ENCODE assay signal across 9 cellular contexts in genomic region chr19:42397315-42398166, GRCh38. TPM values are rescaled to one million over a fixed set of nuclear protein-coding genes. Genes with fewer than 3 reads are reported as not detected.
DNase-seq lines count a peak whose midpoint lies in the region; ATAC-seq, FAIRE-seq and TF ChIP-seq lines count a peak whose summit lies in the region.
"Had no signal": no experiment of that assay in that cellular context is flagged by ENCODE, and none has a peak within 500 bp of the region (broad histone marks: within the 10 kb centered on the region; RNA-seq: fewer than 3 reads in every experiment).

No MANE protein-coding gene starts in this region.

- intact Hi-C loops in PC-3 (cut with micrococcal nuclease), result no loop called here

- no peaks in the 10 kb centered on the region for H3K27me3 ChIP-seq in PC-3 (ENCODE audit: low read length)
- no peaks in the 10 kb centered on the region for H3K27me3 ChIP-seq in parathyroid adenoma (ENCODE audit: control insufficient read depth, insufficient read depth, low read length)

- FAIRE-seq in GM19239 (lab: Jason Lieb, UNC), result no peak

- peak overlapping the region; percentile 89 for H3K9ac ChIP-seq in ES-I3 (ENCODE audit: low read depth, low read length)
- H3K9ac ChIP-seq in PC-3 (ENCODE audit: low read length), result peak overlapping the region; percentile 80
- peak overlapping the region; percentile 67 for H3K9ac ChIP-seq in parathyroid adenoma

- H2AFZ ChIP-seq in PC-3 (ENCODE audit: low read length), result peak overlapping the region; percentile 96
- H2AFZ ChIP-seq in parathyroid adenoma, result peak overlapping the region; percentile 98

- peak overlapping the region; percentile 81 for H3K4me3 ChIP-seq in PC-3 (ENCODE audit: low read length)
- peak overlapping the region; percentile 74 for H3K4me3 ChIP-seq in parathyroid adenoma (ENCODE audit: low read depth, low read length)

- TF ChIP-seq CTCF in PC-3 (conservative IDR thresholded peaks at IDR 0.05; ENCODE audit: low read depth, low read length) (no peak), parathyroid adenoma (IDR thresholded peaks at IDR 0.05) (no peak)

- H3K9me3 ChIP-seq in ES-I3 (ENCODE audit: control insufficient read depth, insufficient read depth, low read length), result no peaks in the 10 kb centered on the region
- no peaks in the 10 kb centered on the region for H3K9me3 ChIP-seq in PC-3 (ENCODE audit: low read length)
- no peaks in the 10 kb centered on the region for H3K9me3 ChIP-seq in parathyroid adenoma (ENCODE audit: control insufficient read depth, low read length)

- H3F3A ChIP-seq in PC-3 (ENCODE audit: low read length, unreplicated experiment), result no peaks in the 10 kb centered on the region

- H3K36me3 ChIP-seq in ES-I3 (ENCODE audit: insufficient read depth, low read length), result no peaks in the 10 kb centered on the region
- no peaks in the 10 kb centered on the region for H3K36me3 ChIP-seq in PC-3 (ENCODE audit: low read depth, low read length)
- H3K36me3 ChIP-seq in parathyroid adenoma (ENCODE audit: control insufficient read depth, insufficient read depth, low read length), result no peaks in the 10 kb centered on the region

- CTCF ChIA-PET in PC-3 (lab: Charles Lee), result no interaction called here

- POLR2A ChIA-PET in PC-3 (lab: Charles Lee; ENCODE audit: unreplicated experiment), result no interaction called here

- no peaks in the 10 kb centered on the region for H3K9me2 ChIP-seq in PC-3 (replicated peaks; ENCODE audit: low read length)

- H3K4me1 ChIP-seq in ES-I3 (ENCODE audit: insufficient read depth, low read length) (no peaks in the 10 kb centered on the region), PC-3 (ENCODE audit: insufficient read depth, low read length) (peaks cover 17% of the 10 kb centered on the region), parathyroid adenoma (peaks cover 13% of the 10 kb centered on the region)

- no peak for ATAC-seq in PC-3

- no peak for DNase-seq in PC-3
- DNase-seq in epithelial cell of prostate (ENCODE audit: low read depth, low spot score), result no peak
- no peak for DNase-seq in activated effector memory CD4-positive, alpha-beta T cell treated with anti-CD3 and anti-CD28 coated beads, Interleukin-2, amount 50 U/mL, for 16 hours
- no peak for DNase-seq in mucosa of gallbladder (ENCODE audit: low spot score)
- no peak for DNase-seq in GM19239 (ENCODE audit: insufficient read length, low spot score)
- no peak for DNase-seq in pons (ENCODE audit: low spot score)

- H3K4me2 ChIP-seq in PC-3 (ENCODE audit: low read length), result peak overlapping the region; percentile 94
- peak overlapping the region; percentile 100 for H3K4me2 ChIP-seq in parathyroid adenoma (ENCODE audit: low read length)

- no peaks in the 10 kb centered on the region for H4K20me1 ChIP-seq in PC-3 (ENCODE audit: low read length)

- peaks cover 9% of the 10 kb centered on the region for H3K79me2 ChIP-seq in PC-3 (ENCODE audit: low read length)
- H3K79me2 ChIP-seq in parathyroid adenoma, result no peaks in the 10 kb centered on the region

- TSS peak; percentile 92 for BruUV-seq in PC-3 (replicated peaks; lab: Mats Ljungman, UMichigan)

- peak overlapping the region; percentile 32; the same call in 1 of the 2 replicates for H3K27ac ChIP-seq in PC-3 (ENCODE audit: low read length)
- H3K27ac ChIP-seq in epithelial cell of prostate, result peak overlapping the region; percentile 84
- H3K27ac ChIP-seq in parathyroid adenoma, result peak overlapping the region; percentile 58

RNA-seq across cellular contexts. Expression of gene CNFN, which starts 7.4 kb away (rescaled TPM):
- total RNA-seq in PC-3 (2014; rRNA removed) (4.1 and 4.5 TPM in 2 replicates), mucosa of gallbladder (1.9 TPM)

RNA-seq across cellular contexts. Expression of gene LIPE, which starts 29.6 kb away (rescaled TPM):
- total RNA-seq in PC-3 (2014; rRNA removed), result 2.1 and 3.7 TPM in 2 replicates
- 20.9 TPM for total RNA-seq in mucosa of gallbladder

RNA-seq across cellular contexts. Expression of gene CXCL17, which starts 45.2 kb away (rescaled TPM):
- 0.98 TPM in 1 of 2 replicates, not detected in the other for total RNA-seq in PC-3 (2014; rRNA removed)
- 2.1 TPM for total RNA-seq in mucosa of gallbladder
- total RNA-seq: NCI-H460 had no signal

Comparison
In these comparisons a context has a peak if more than half of its experiments do, and no peak if none do; other contexts are left out.
1. H3K27ac ChIP-seq: peak in every context shown above with its lines; median percentile 84 in epithelial cell of prostate; 58 in parathyroid adenoma; 32 in PC-3.